In the genomic region with DNA sequence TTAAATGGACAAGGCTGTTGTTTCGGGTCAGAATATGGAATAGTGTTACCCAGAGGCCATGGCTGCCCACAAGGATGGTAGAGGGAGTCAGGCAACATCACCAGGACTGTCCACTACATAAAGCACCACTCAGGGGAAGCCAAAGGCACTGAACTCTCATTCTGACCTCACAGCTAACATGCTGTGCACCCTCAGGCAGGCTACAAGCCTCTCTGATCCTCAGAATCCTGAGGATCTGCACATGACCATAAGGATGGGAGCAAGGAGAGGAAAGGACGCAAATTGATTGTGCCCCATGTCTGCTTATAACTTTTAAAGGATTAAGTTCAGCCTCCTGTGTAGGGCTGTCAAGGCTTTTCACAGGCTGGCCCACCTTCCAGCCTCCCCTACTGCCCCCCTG, we compare ENCODE assay signal across 24 cellular contexts. TPM values are rescaled to one million over a fixed set of nuclear protein-coding genes. Genes with fewer than 3 reads are reported as not detected.
DNase-seq lines count a peak whose midpoint lies in the region; ATAC-seq and TF ChIP-seq lines count a peak whose summit lies in the region.
"Had no signal": no experiment of that assay in that cellular context is flagged by ENCODE, and none has a peak within 500 bp of the region (broad histone marks: within the 10 kb centered on the region; RNA-seq: fewer than 3 reads in every experiment).

No MANE protein-coding gene starts in this region.

- H3K36me3 ChIP-seq in mesenchymal stem cell (ENCODE audit: control insufficient read depth in 1 of 2, insufficient read depth in 2 of 2, low read depth in 1 of 2, low read length in 2 of 2) = no peaks in the 10 kb centered on the region
- H3K36me3 ChIP-seq in stomach = no peaks in the 10 kb centered on the region
- H3K36me3 ChIP-seq: left lung, prostate gland, suprapubic skin had no signal

- ATAC-seq in HG02852 (IDR thresholded peaks at IDR 0.05; ENCODE audit: unreplicated experiment) = no peak
- ATAC-seq: effector memory CD8-positive, alpha-beta T cell; esophagus mucosa; mucosa of descending colon had no signal

- peak overlapping the region; percentile 48 for H2AFZ ChIP-seq in mesenchymal stem cell (ENCODE audit: low read depth, low read length)

- peaks cover 69% of the 10 kb centered on the region for H3K4me1 Mint-ChIP-seq in HFFc6 (ENCODE audit: low read depth)
- peaks cover 34% of the 10 kb centered on the region for H3K4me1 Mint-ChIP-seq in activated T-helper 1 cell treated with anti-CD3 and anti-CD28 coated beads, Interleukin-12 subunit alpha, Interleukin-12 subunit beta, Interleukin-2, Interleukin-4 antibody, amounts not matched to agents 30 ng/mL and 10 ng/mL and 1 ng/mL, durations not matched to agents 14 hours and 24 hours and 36 hours (ENCODE audit: low read depth)
- H3K4me1 Mint-ChIP-seq: CD4-positive, CD25-positive, alpha-beta regulatory T cell had no signal

- H3K36me3 Mint-ChIP-seq in HFFc6 (ENCODE audit: low read depth) = no peaks in the 10 kb centered on the region
- no peaks in the 10 kb centered on the region for H3K36me3 Mint-ChIP-seq in activated T-helper 1 cell treated with anti-CD3 and anti-CD28 coated beads, Interleukin-12 subunit alpha, Interleukin-12 subunit beta, Interleukin-2, Interleukin-4 antibody, amounts not matched to agents 30 ng/mL and 10 ng/mL and 1 ng/mL, durations not matched to agents 14 hours and 24 hours and 36 hours (ENCODE audit: low read depth)
- H3K36me3 Mint-ChIP-seq: activated CD4-positive, alpha-beta memory T cell treated with anti-CD3 and anti-CD28 coated beads for 36 hours; CD4-positive, CD25-positive, alpha-beta regulatory T cell had no signal

- peak overlapping the region; percentile 93 for H4K91ac ChIP-seq in mesenchymal stem cell (ENCODE audit: low read length)

- no peak overlapping the region for H3K4me3 Mint-ChIP-seq in HFFc6
- H3K4me3 Mint-ChIP-seq in activated T-helper 1 cell treated with anti-CD3 and anti-CD28 coated beads, Interleukin-12 subunit alpha, Interleukin-12 subunit beta, Interleukin-2, Interleukin-4 antibody, amounts not matched to agents 30 ng/mL and 10 ng/mL and 1 ng/mL, durations not matched to agents 14 hours and 24 hours and 36 hours = no peak overlapping the region
- H3K4me3 Mint-ChIP-seq: activated CD4-positive, alpha-beta memory T cell treated with anti-CD3 and anti-CD28 coated beads for 36 hours; CD4-positive, CD25-positive, alpha-beta regulatory T cell; effector memory CD8-positive, alpha-beta T cell had no signal

- H3K27me3 ChIP-seq in mesenchymal stem cell (ENCODE audit: control insufficient read depth in 1 of 2, insufficient read depth in 1 of 2, low read length in 2 of 2) = peaks cover 0 to 9% of the 10 kb centered on the region in 2 experiments
- no peaks in the 10 kb centered on the region for H3K27me3 ChIP-seq in stomach
- H3K27me3 ChIP-seq: left lung, suprapubic skin had no signal

- peak overlapping the region; percentile 78 for H3K27ac Mint-ChIP-seq in HFFc6
- peak overlapping the region; percentile 35 for H3K27ac Mint-ChIP-seq in activated T-helper 1 cell treated with anti-CD3 and anti-CD28 coated beads, Interleukin-12 subunit alpha, Interleukin-12 subunit beta, Interleukin-2, Interleukin-4 antibody, amounts not matched to agents 30 ng/mL and 10 ng/mL and 1 ng/mL, durations not matched to agents 14 hours and 24 hours and 36 hours
- H3K27ac Mint-ChIP-seq: activated CD4-positive, alpha-beta memory T cell treated with anti-CD3 and anti-CD28 coated beads for 36 hours; CD4-positive, CD25-positive, alpha-beta regulatory T cell; effector memory CD8-positive, alpha-beta T cell had no signal

- H3K9ac ChIP-seq in mesenchymal stem cell (ENCODE audit: low read length) = peak overlapping the region; percentile 29

- no peak overlapping the region for H3K4me2 ChIP-seq in mesenchymal stem cell (ENCODE audit: low read length, poor library complexity, severe bottlenecking)

- TF ChIP-seq EP300 in stomach (IDR thresholded peaks at IDR 0.05) = no peak

- no peaks in the 10 kb centered on the region for H3K9me3 Mint-ChIP-seq in HFFc6
- no peaks in the 10 kb centered on the region for H3K9me3 Mint-ChIP-seq in activated T-helper 1 cell treated with anti-CD3 and anti-CD28 coated beads, Interleukin-12 subunit alpha, Interleukin-12 subunit beta, Interleukin-2, Interleukin-4 antibody, amounts not matched to agents 30 ng/mL and 10 ng/mL and 1 ng/mL, durations not matched to agents 14 hours and 24 hours and 36 hours
- H3K9me3 Mint-ChIP-seq: activated CD4-positive, alpha-beta memory T cell treated with anti-CD3 and anti-CD28 coated beads for 36 hours; CD4-positive, CD25-positive, alpha-beta regulatory T cell; effector memory CD8-positive, alpha-beta T cell had no signal

- peaks cover 2% of the 10 kb centered on the region for H3K27me3 Mint-ChIP-seq in HFFc6 (ENCODE audit: insufficient read depth)
- peaks cover 1% of the 10 kb centered on the region for H3K27me3 Mint-ChIP-seq in activated T-helper 1 cell treated with anti-CD3 and anti-CD28 coated beads, Interleukin-12 subunit alpha, Interleukin-12 subunit beta, Interleukin-2, Interleukin-4 antibody, amounts not matched to agents 30 ng/mL and 10 ng/mL and 1 ng/mL, durations not matched to agents 14 hours and 24 hours and 36 hours (ENCODE audit: insufficient read depth)
- H3K27me3 Mint-ChIP-seq: CD4-positive, CD25-positive, alpha-beta regulatory T cell had no signal

- H3K9me3 ChIP-seq in mesenchymal stem cell (ENCODE audit: control insufficient read depth, low read length) (no peaks in the 10 kb centered on the region), stomach (no peaks in the 10 kb centered on the region)
- H3K9me3 ChIP-seq: left lung, mucosa of descending colon, prostate gland, suprapubic skin had no signal

- H3K79me1 ChIP-seq in mesenchymal stem cell (replicated peaks; ENCODE audit: low read length, poor library complexity, severe bottlenecking) = no peaks in the 10 kb centered on the region

- TF ChIP-seq CTCF in HFFc6 (IDR thresholded peaks at IDR 0.05) (no peak), stomach (IDR thresholded peaks at IDR 0.05) (no peak), foreskin fibroblast (IDR thresholded peaks at IDR 0.05; ENCODE audit: low read depth, low read length) (no peak)

- no peak overlapping the region for H3K27ac ChIP-seq in mesenchymal stem cell (ENCODE audit: low read length, poor library complexity, severe bottlenecking)
- H3K27ac ChIP-seq in stomach = peak overlapping the region in 4 of 5 donors; percentile 23 to 77 (median 69)
- H3K27ac ChIP-seq: left lung, prostate gland, suprapubic skin had no signal

- H2AK5ac ChIP-seq in mesenchymal stem cell (ENCODE audit: low read length, severe bottlenecking) = no peak overlapping the region

- H3K14ac ChIP-seq in mesenchymal stem cell (ENCODE audit: low read length in 2 of 2) = peak overlapping the region in 1 of 2 experiments; percentile 98

- WGBS in mesenchymal stem cell = 100% methylated on average over 2 of the region's 2 CpGs
- WGBS in stomach, 5 donors = 88 to 100% (median 98%) methylated on average over 2 of the region's 2 CpGs

- H2BK5ac ChIP-seq in mesenchymal stem cell (ENCODE audit: low read depth, low read length, poor library complexity, severe bottlenecking) = no peak overlapping the region

- H3K4me3 ChIP-seq in mesenchymal stem cell (ENCODE audit: insufficient read depth in 1 of 2, low read depth in 1 of 2, low read length in 2 of 2) (no peak overlapping the region), stomach (no peak overlapping the region), foreskin fibroblast (ENCODE audit: low read depth in 1 of 2, low read length in 2 of 2) (no peak overlapping the region)
- H3K4me3 ChIP-seq: coronary artery, left lung, mucosa of descending colon, prostate gland, suprapubic skin had no signal

- TF ChIP-seq POLR2A in stomach (IDR thresholded peaks at IDR 0.05) = no peak

- DNase-seq in HFFc6 (no peak), mesenchymal stem cell (no peak), stomach (no peak), NCI-H2107 (lab: John Stamatoyannopoulos, UW) (no peak), foreskin fibroblast (no peak)
- DNase-seq in activated T-helper 1 cell treated with anti-CD3 and anti-CD28 coated beads, Interleukin-12 subunit alpha, Interleukin-12 subunit beta, Interleukin-2, Interleukin-4 antibody, amounts not matched to agents 30 ng/mL and 10 ng/mL and 1 ng/mL, durations not matched to agents 14 hours and 24 hours and 36 hours (ENCODE audit: low spot score) = no peak
- DNase-seq: activated CD4-positive, CD25-positive, alpha-beta regulatory T cell; activated CD8-positive, alpha-beta memory T cell treated with anti-CD3 and anti-CD28 coated beads, Interleukin-2, amount 50 U/mL, for 48 hours; activated effector memory CD4-positive, alpha-beta T cell treated with Interleukin-2 at 50 U/mL for 16 hours; CD4-positive, CD25-positive, alpha-beta regulatory T cell; effector memory CD8-positive, alpha-beta T cell; left lung; MM.1S; mucosa of descending colon; NCI-H1417 treated with DMSO at 0.1 percent for 48 hours; NCI-H446 treated with DMSO at 0.1 percent for 48 hours; SHP77; SW 1271 had no signal

- H4K8ac ChIP-seq in mesenchymal stem cell (ENCODE audit: low read length) = peak overlapping the region; percentile 88

- H2BK12ac ChIP-seq in mesenchymal stem cell (ENCODE audit: low read length in 2 of 2) = peak overlapping the region; percentile 46 to 83

- peak overlapping the region; percentile 55 to 94 for H3K4ac ChIP-seq in mesenchymal stem cell (ENCODE audit: low read depth in 1 of 2, low read length in 2 of 2)

- H2BK15ac ChIP-seq in mesenchymal stem cell (ENCODE audit: low read depth, poor library complexity, severe bottlenecking) = peak overlapping the region; percentile 84

- intact Hi-C loops in activated T-helper 1 cell treated with anti-CD3 and anti-CD28 coated beads, Interleukin-12 subunit alpha, Interleukin-12 subunit beta, Interleukin-2, Interleukin-4 antibody, amounts not matched to agents 30 ng/mL and 10 ng/mL and 1 ng/mL, durations not matched to agents 14 hours and 24 hours and 36 hours (cut with micrococcal nuclease) = no loop called here
- intact Hi-C loops in stomach (cut with DNase I; ENCODE audit: low total_unique reads) = no loop called here

- peak overlapping the region; percentile 99 for H3K18ac ChIP-seq in mesenchymal stem cell (ENCODE audit: low read depth in 1 of 2, low read length in 2 of 2)

- H2BK120ac ChIP-seq in mesenchymal stem cell (ENCODE audit: low read depth, low read length) = peak overlapping the region; percentile 44

- H3K4me1 ChIP-seq in mesenchymal stem cell (ENCODE audit: control insufficient read depth, insufficient read depth, low read depth, low read length) (peaks cover 10% of the 10 kb centered on the region), stomach (peaks cover 18 to 59% (median 35%) of the 10 kb centered on the region in 4 donors)
- H3K4me1 ChIP-seq: left lung, prostate gland had no signal

- H3K23ac ChIP-seq in mesenchymal stem cell (ENCODE audit: low read length in 2 of 2) = peak overlapping the region in 1 of 2 experiments; percentile 65

RNA-seq across cellular contexts. Expression of gene PLEKHA6, which starts 38.7 kb away (rescaled TPM):
- 1 to 10 TPM; 1.3 to 2.4 (median 1.5) TPM for total RNA-seq in HFFc6 (2021; fragmentation: NEBNext Ultra II Directional; extraction: Animal tissue kit (Norgen Biotek cat#: 25700))
- total RNA-seq in activated T-helper 1 cell treated with anti-CD3 and anti-CD28 coated beads, Interleukin-12 subunit alpha, Interleukin-12 subunit beta, Interleukin-2, Interleukin-4 antibody, amounts not matched to agents 30 ng/mL and 10 ng/mL and 1 ng/mL, durations not matched to agents 14 hours and 24 hours and 36 hours = 0.05 and 0.21 TPM in 2 replicates
- 4.0 TPM for polyA plus RNA-seq in mesenchymal stem cell (2013, experiment 1 of 2)
- polyA plus RNA-seq in mesenchymal stem cell (2013, experiment 2 of 2) = 4.8 TPM
- 10 to 100 TPM; 12.5 to 97.9 (median 39.1) TPM for total RNA-seq in stomach
- polyA plus RNA-seq in stomach = 10 to 100 TPM in 2 of 3 donors, 1 to 10 TPM in 1; 6.4 to 37.5 (median 32.1) TPM
- polyA plus RNA-seq: CD4-positive, CD25-positive, alpha-beta regulatory T cell had no signal
